Comparison of ENCODE assay signal across 14 cellular contexts in the genomic region with DNA sequence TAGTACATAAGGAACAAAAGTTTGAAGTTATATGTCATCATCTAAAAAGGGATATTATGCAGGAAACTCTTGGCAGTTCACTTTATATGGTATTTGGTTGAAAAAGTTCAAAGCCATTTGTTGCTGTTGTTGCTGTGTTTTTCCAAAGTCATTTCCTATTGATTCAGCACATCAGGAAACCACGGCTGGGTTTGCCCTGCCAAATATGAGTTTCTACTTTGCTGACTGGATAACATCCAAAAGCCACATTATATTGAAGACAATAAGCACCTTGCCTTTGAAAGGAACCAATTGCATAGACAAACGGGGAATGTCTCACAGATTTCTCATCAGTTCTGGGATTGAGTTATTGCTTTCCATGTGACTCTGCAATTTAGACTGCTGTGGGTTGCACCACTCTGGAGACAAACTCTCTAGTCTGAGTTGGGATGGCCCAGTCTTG.
A peak's percentile ranks its signal among the peaks of the same experiment; 100 is the strongest.
DNase-seq lines count a peak whose midpoint lies in the region; ATAC-seq and TF ChIP-seq lines count a peak whose summit lies in the region.
"Had no signal": no experiment of that assay in that cellular context is flagged by ENCODE, and none has a peak within 500 bp of the region (broad histone marks: within the 10 kb centered on the region; RNA-seq: fewer than 3 reads in every experiment).

No MANE protein-coding gene starts in this region.

- H3K9me3 ChIP-seq in right cardiac atrium (ENCODE audit: control insufficient read depth, low read length): no peaks in the 10 kb centered on the region
- H3K9me3 ChIP-seq in spleen: no peaks in the 10 kb centered on the region
- H3K9me3 ChIP-seq: BLaER1, thoracic aorta had no signal

- TF ChIP-seq POLR2A in spleen (IDR thresholded peaks at IDR 0.05): no peak

- 32% methylated on average over 2 of the region's 2 CpGs for WGBS in right cardiac atrium
- WGBS in spleen, 5 donors: 3 to 11% (median 8%) methylated on average over 2 of the region's 2 CpGs

- peak in 1 of 2 donors; percentile 60 for ATAC-seq in right cardiac atrium
- ATAC-seq: activated T-cell treated with anti-CD3 and anti-CD28 coated beads, Interleukin-2, amount 50 U/mL, for 4 hours had no signal

- H3K4me3 ChIP-seq in right cardiac atrium (ENCODE audit: low read length): no peak overlapping the region
- H3K4me3 ChIP-seq in fibroblast of villous mesenchyme (ENCODE audit: low read depth, low read length): no peak overlapping the region
- H3K4me3 ChIP-seq in spleen: no peak overlapping the region
- H3K4me3 ChIP-seq: BLaER1, thoracic aorta had no signal

- DNase-seq in right cardiac atrium (peak in 1 of 3 donors; percentile 16), cardiac septum (ENCODE audit: low spot score) (no peak), fibroblast of villous mesenchyme (ENCODE audit: low read depth) (peak; percentile 2), NCI-H187 treated with DMSO at 0.1 percent for 48 hours (lab: John Stamatoyannopoulos, UW) (no peak), spleen (no peak), SIG-M5 (lab: John Stamatoyannopoulos, UW) (no peak), hippocampal formation (lab: John Stamatoyannopoulos, UW) (no peak)
- DNase-seq: activated T-cell treated with anti-CD3 and anti-CD28 coated beads, Interleukin-2, amount 50 U/mL, for 4 hours; H9; NCI-H510A treated with DMSO at 0.1 percent for 48 hours; SHP77 treated with DMSO at 0.1 percent for 48 hours had no signal

- H3K36me3 ChIP-seq in spleen: no peaks in the 10 kb centered on the region
- H3K36me3 ChIP-seq: BLaER1, thoracic aorta had no signal

- H3K4me1 ChIP-seq in right cardiac atrium (ENCODE audit: control insufficient read depth, insufficient read depth, low read length) (no peaks in the 10 kb centered on the region), spleen (peaks cover 0 to 4% (median 0%) of the 10 kb centered on the region in 6 donors)

- H3K27me3 ChIP-seq in right cardiac atrium (ENCODE audit: control insufficient read depth, insufficient read depth) (no peaks in the 10 kb centered on the region), spleen (replicated peaks in 1 of 7) (no peaks in the 10 kb centered on the region)
- H3K27me3 ChIP-seq: BLaER1 had no signal

- intact Hi-C loops in right cardiac atrium (cut with DNase I) (no loop called here), cardiac septum (cut with DNase I) (no loop called here), spleen (cut with DNase I; ENCODE audit: low total_unique reads) (no loop called here)

- TF ChIP-seq CTCF in VCaP (conservative IDR thresholded peaks at IDR 0.05): no peak
- TF ChIP-seq CTCF in fibroblast of villous mesenchyme (IDR thresholded peaks at IDR 0.05; ENCODE audit: insufficient read depth, low read depth, low read length): no peak
- TF ChIP-seq CTCF in spleen (IDR thresholded peaks at IDR 0.05 in 8 of 11, conservative IDR thresholded peaks at IDR 0.05 in 3 of 11): no peak

- H3K27ac ChIP-seq in right cardiac atrium (ENCODE audit: low read length) (peak overlapping the region; percentile 58), VCaP (peak overlapping the region; percentile 15; the same call in 1 of the 2 replicates), spleen (no peak overlapping the region)
- H3K27ac ChIP-seq: BLaER1, thoracic aorta had no signal

Comparison
In these comparisons a context has a peak if more than half of its experiments do, and no peak if none do; other contexts are left out.
1. H3K27ac ChIP-seq: peak in right cardiac atrium (single experiment) and VCaP (single experiment); none in spleen (0 of 8).